17 cellular contexts compared by ENCODE assay signal in the genomic region with DNA sequence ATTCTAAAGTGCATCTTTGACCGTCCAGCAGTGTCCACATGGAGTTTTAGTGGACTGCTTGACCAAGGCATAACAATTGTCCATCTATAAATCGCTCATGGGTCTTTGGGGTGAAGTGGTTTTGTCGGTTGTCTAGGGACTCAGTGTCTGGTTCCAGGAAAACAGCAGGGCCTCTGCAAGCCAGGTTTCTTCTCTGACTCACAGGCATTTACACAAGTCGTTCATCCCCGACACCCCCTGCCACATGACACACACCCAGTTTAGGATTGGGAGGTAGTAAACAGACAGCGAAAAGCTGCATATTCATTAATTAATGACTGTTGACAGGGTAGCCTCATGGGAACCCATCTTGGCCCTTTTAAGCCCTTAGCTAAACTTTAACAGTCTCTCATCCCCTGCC.
"Had no signal": no experiment of that assay in that cellular context is flagged by ENCODE, and none has a peak within 500 bp of the region (broad histone marks: within the 10 kb centered on the region; RNA-seq: fewer than 3 reads in every experiment).

No MANE protein-coding gene starts in this region.

- H3K4me3 Mint-ChIP-seq: activated CD4-positive, alpha-beta T cell treated with anti-CD3 and anti-CD28 coated beads, Interleukin-2, amount 10 ng/mL, durations not matched to agents 24 days and 14 days; activated CD8-positive, alpha-beta T cell treated with anti-CD3 and anti-CD28 coated beads for 36 hours; activated naive CD4-positive, alpha-beta T cell treated with anti-CD3 and anti-CD28 coated beads for 36 hours; immature natural killer cell; naive thymus-derived CD4-positive, alpha-beta T cell; stimulated activated effector memory CD8-positive, alpha-beta T cell treated with anti-CD3 and anti-CD28 coated beads, Interleukin-12 subunit alpha, Interleukin-12 subunit beta, amount 100 ng/mL, for 72 hours had no signal

- ATAC-seq: activated CD8-positive, alpha-beta T cell treated with anti-CD3 and anti-CD28 coated beads for 36 hours; esophagus mucosa; gastroesophageal sphincter; heart left ventricle; naive thymus-derived CD4-positive, alpha-beta T cell; pancreas; sciatic nerve; stimulated activated effector memory CD8-positive, alpha-beta T cell treated with anti-CD3 and anti-CD28 coated beads, Interleukin-12 subunit alpha, Interleukin-12 subunit beta, amount 100 ng/mL, for 72 hours had no signal

- DNase-seq: activated CD4-positive, alpha-beta T cell treated with anti-CD3 and anti-CD28 coated beads, Interleukin-2, amount 10 ng/mL, durations not matched to agents 24 days and 14 days; activated CD8-positive, alpha-beta T cell treated with anti-CD3 and anti-CD28 coated beads for 36 hours; activated naive CD4-positive, alpha-beta T cell treated with anti-CD3 and anti-CD28 coated beads for 36 hours; activated T-cell treated with anti-CD3 and anti-CD28 coated beads, Interleukin-2, amount 50 U/mL, for 1 hour; anterior cingulate cortex; heart left ventricle; immature natural killer cell; mesendoderm; naive thymus-derived CD4-positive, alpha-beta T cell; stimulated activated CD4-positive, alpha-beta T cell treated with anti-CD3 and anti-CD28 coated beads, Interleukin-4, amount 100 ng/mL, for 24 hours; upper lobe of left lung had no signal

- H3K9me3 Mint-ChIP-seq: activated CD8-positive, alpha-beta T cell treated with anti-CD3 and anti-CD28 coated beads for 36 hours; activated naive CD4-positive, alpha-beta T cell treated with anti-CD3 and anti-CD28 coated beads for 36 hours; immature natural killer cell; stimulated activated effector memory CD8-positive, alpha-beta T cell treated with anti-CD3 and anti-CD28 coated beads, Interleukin-12 subunit alpha, Interleukin-12 subunit beta, amount 100 ng/mL, for 72 hours had no signal

- H3K36me3 Mint-ChIP-seq: immature natural killer cell; stimulated activated effector memory CD8-positive, alpha-beta T cell treated with anti-CD3 and anti-CD28 coated beads, Interleukin-12 subunit alpha, Interleukin-12 subunit beta, amount 100 ng/mL, for 72 hours had no signal

- H3K27ac Mint-ChIP-seq: activated CD4-positive, alpha-beta T cell treated with anti-CD3 and anti-CD28 coated beads, Interleukin-2, amount 10 ng/mL, durations not matched to agents 24 days and 14 days; activated CD8-positive, alpha-beta T cell treated with anti-CD3 and anti-CD28 coated beads for 36 hours; activated naive CD4-positive, alpha-beta T cell treated with anti-CD3 and anti-CD28 coated beads for 36 hours; immature natural killer cell; stimulated activated effector memory CD8-positive, alpha-beta T cell treated with anti-CD3 and anti-CD28 coated beads, Interleukin-12 subunit alpha, Interleukin-12 subunit beta, amount 100 ng/mL, for 72 hours had no signal

- FAIRE-seq: endometrium, pancreas had no signal

- H3K27me3 Mint-ChIP-seq: activated CD4-positive, alpha-beta T cell treated with anti-CD3 and anti-CD28 coated beads, Interleukin-2, amount 10 ng/mL, durations not matched to agents 24 days and 14 days; activated CD8-positive, alpha-beta T cell treated with anti-CD3 and anti-CD28 coated beads for 36 hours; naive thymus-derived CD4-positive, alpha-beta T cell had no signal

- H3K4me1 Mint-ChIP-seq: immature natural killer cell; stimulated activated effector memory CD8-positive, alpha-beta T cell treated with anti-CD3 and anti-CD28 coated beads, Interleukin-12 subunit alpha, Interleukin-12 subunit beta, amount 100 ng/mL, for 72 hours had no signal
